Comparison of ENCODE assay signal across 17 cellular contexts in the genomic region with DNA sequence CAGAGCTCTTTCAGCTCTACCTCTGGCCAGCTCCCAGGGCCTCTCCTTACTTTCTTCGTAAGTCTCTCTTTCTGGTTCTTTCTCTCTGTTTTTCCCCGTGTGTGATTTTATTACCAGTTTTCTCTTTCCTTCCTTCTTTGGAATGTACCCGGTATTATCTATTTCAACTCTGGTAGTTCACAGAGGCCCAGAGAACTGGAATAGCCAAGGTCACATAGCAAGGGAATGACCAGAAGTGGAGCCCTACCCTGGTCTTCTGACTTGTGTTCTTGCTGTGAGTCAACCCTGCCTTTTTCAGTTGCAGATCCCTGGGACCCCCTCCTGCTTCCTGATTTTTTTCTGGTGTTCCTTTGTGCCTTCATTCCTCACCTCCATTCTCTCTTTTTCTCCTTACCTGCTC. TPM values are rescaled to one million over a fixed set of nuclear protein-coding genes. Genes with fewer than 3 reads are reported as not detected.
DNase-seq lines count a peak whose midpoint lies in the region; ATAC-seq and TF ChIP-seq lines count a peak whose summit lies in the region.
"Had no signal": no experiment of that assay in that cellular context is flagged by ENCODE, and none has a peak within 500 bp of the region (broad histone marks: within the 10 kb centered on the region; RNA-seq: fewer than 3 reads in every experiment).

No MANE protein-coding gene starts in this region.

- H2AFZ ChIP-seq in IMR-90 (replicated peaks; ENCODE audit: low read length, poor library complexity): no peak overlapping the region

- in situ Hi-C loops in IMR-90 (cut with MboI; ENCODE audit: low sequenced_read_pairs): no loop called here

- H2BK20ac ChIP-seq in IMR-90 (ENCODE audit: low read depth, low read length): no peak overlapping the region

- no peak for ATAC-seq in IMR-90 (ENCODE audit: low read depth)
- no peak for ATAC-seq in naive thymus-derived CD8-positive, alpha-beta T cell
- ATAC-seq in HG02870 (IDR thresholded peaks at IDR 0.05; ENCODE audit: unreplicated experiment): no peak
- ATAC-seq: stimulated activated memory B cell treated with anti-CD40 and anti-IgM and Interleukin-4, amounts not matched to agents 10 μg/mL and 1 μg/mL and 100 μg/mL, for 72 hours had no signal

- no peak overlapping the region for H3K14ac ChIP-seq in IMR-90 (replicated peaks; ENCODE audit: low read depth, low read length)

- no peak overlapping the region for H4K91ac ChIP-seq in IMR-90 (ENCODE audit: insufficient read depth, low read depth, low read length)

- H4K5ac ChIP-seq in IMR-90 (ENCODE audit: low read depth, low read length): no peak overlapping the region

- H3K9me3 Mint-ChIP-seq in Calu3 (ENCODE audit: low read depth, unreplicated experiment) (no peaks in the 10 kb centered on the region), endodermal cell (no peaks in the 10 kb centered on the region)
- peaks cover 0 to 6% (median 0%) of the 10 kb centered on the region in 9 donors for H3K9me3 Mint-ChIP-seq in naive thymus-derived CD8-positive, alpha-beta T cell
- H3K9me3 Mint-ChIP-seq: stimulated activated memory B cell treated with anti-CD40 and anti-IgM and Interleukin-4, amounts not matched to agents 10 μg/mL and 1 μg/mL and 100 μg/mL, for 72 hours had no signal

- no peaks in the 10 kb centered on the region for H3K36me3 ChIP-seq in IMR-90 (ENCODE audit: control insufficient read depth, insufficient read depth, low read length)
- H3K36me3 ChIP-seq in endodermal cell (ENCODE audit: control insufficient read depth, insufficient read depth, low read length): no peaks in the 10 kb centered on the region
- H3K36me3 ChIP-seq: brain microvascular endothelial cell, HAP-1 had no signal

- H3K79me1 ChIP-seq in IMR-90 (ENCODE audit: low read depth in 1 of 2, low read length in 2 of 2): no peaks in the 10 kb centered on the region

- peaks cover 70% of the 10 kb centered on the region for H3K27me3 Mint-ChIP-seq in Calu3 (ENCODE audit: unreplicated experiment)
- H3K27me3 Mint-ChIP-seq in endodermal cell (ENCODE audit: insufficient read depth): peaks cover 90% of the 10 kb centered on the region
- H3K27me3 Mint-ChIP-seq in naive thymus-derived CD8-positive, alpha-beta T cell: peaks cover 34 to 77% (median 61%) of the 10 kb centered on the region in 5 donors

- H3K4me3 Mint-ChIP-seq in Calu3 (ENCODE audit: low read depth, unreplicated experiment) (peak overlapping the region; percentile 76), endodermal cell (peak overlapping the region; percentile 55)
- peak overlapping the region in 7 of 10 donors; percentile 12 to 87 (median 78) for H3K4me3 Mint-ChIP-seq in naive thymus-derived CD8-positive, alpha-beta T cell

- H3K4me3 ChIP-seq in IMR-90 (ENCODE audit: insufficient read depth, low read depth, low read length) (no peak overlapping the region), endodermal cell (ENCODE audit: low read length) (no peak overlapping the region)
- H3K4me3 ChIP-seq: HAP-1 had no signal

- no peak overlapping the region for H3K9ac ChIP-seq in IMR-90 (ENCODE audit: low read depth, low read length)
- no peak overlapping the region for H3K9ac ChIP-seq in endodermal cell (ENCODE audit: extremely low read depth, low read length, poor library complexity, severe bottlenecking)

- H3K4ac ChIP-seq in IMR-90 (ENCODE audit: low read depth, low read length): no peak overlapping the region

- H3K18ac ChIP-seq in IMR-90 (ENCODE audit: low read depth, low read length): no peak overlapping the region

- H3K23ac ChIP-seq in IMR-90 (ENCODE audit: low read depth, low read length): 0 out of 2 replicates have a peak overlapping the region, but pooled peaks have one; percentile 8

- peak overlapping the region; percentile 80 for H3K27ac Mint-ChIP-seq in Calu3 (ENCODE audit: unreplicated experiment)
- no peak overlapping the region for H3K27ac Mint-ChIP-seq in endodermal cell
- no peak overlapping the region for H3K27ac Mint-ChIP-seq in naive thymus-derived CD8-positive, alpha-beta T cell
- H3K27ac Mint-ChIP-seq: stimulated activated memory B cell treated with anti-CD40 and anti-IgM and Interleukin-4, amounts not matched to agents 10 μg/mL and 1 μg/mL and 100 μg/mL, for 72 hours had no signal

- CTCF ChIA-PET in Calu3 (lab: Charles Lee): interaction anchor here (1.0 to 1.4 kb wide), 3 partner anchors 15 to 54 kb away, joined by 3 to 8 read pairs (median 6); no protein-coding TSS in a partner anchor
- CTCF ChIA-PET in IMR-90 (lab: Yijun Ruan, JAX): no interaction called here

- H4K20me1 ChIP-seq in IMR-90 (ENCODE audit: insufficient read depth, low read length): no peaks in the 10 kb centered on the region

- H3K4me1 ChIP-seq in IMR-90 (ENCODE audit: control insufficient read depth, insufficient read depth, low read length) (peaks cover 5% of the 10 kb centered on the region; the same call in 1 of the 2 replicates), endodermal cell (ENCODE audit: control insufficient read depth, insufficient read depth, low read length) (peaks cover 3% of the 10 kb centered on the region)
- H3K4me1 ChIP-seq: HAP-1 had no signal

- 50% methylated on average over 1 of the region's 3 CpGs; no CpG with 5 or more reads in 1 of the 2 experiments for WGBS in IMR-90 (ENCODE audit: extremely low coverage in 2 of 2, insufficient read length in 1 of 2), 2 experiments
- 45 to 53% methylated on average over 3 of the region's 3 CpGs for WGBS in endodermal cell (ENCODE audit: insufficient coverage in 1 of 2, insufficient read length in 1 of 2), 2 experiments

- peaks cover 3% of the 10 kb centered on the region; the same call in 1 of the 2 replicates for H3K9me1 ChIP-seq in IMR-90 (ENCODE audit: insufficient read depth, low read length)

- H2AK5ac ChIP-seq in IMR-90 (ENCODE audit: low read depth, low read length): no peak overlapping the region

- no peak overlapping the region for H3K4me2 ChIP-seq in IMR-90 (ENCODE audit: low read depth, low read length)

- no peak overlapping the region for H2BK15ac ChIP-seq in IMR-90 (ENCODE audit: low read depth, low read length)

- dilution Hi-C loops in IMR-90 (cut with HindIII; ENCODE audit: low sequenced_read_pairs, unreplicated experiment): no loop called here

- H3K36me3 Mint-ChIP-seq in Calu3 (ENCODE audit: insufficient read depth, unreplicated experiment) (peaks cover 44% of the 10 kb centered on the region), endodermal cell (ENCODE audit: low read depth) (no peaks in the 10 kb centered on the region)
- peaks cover 0 to 15% (median 4%) of the 10 kb centered on the region in 3 donors for H3K36me3 Mint-ChIP-seq in naive thymus-derived CD8-positive, alpha-beta T cell

- no peak overlapping the region for H3K56ac ChIP-seq in IMR-90 (ENCODE audit: extremely low read depth, insufficient read depth, low read length)

- no peak overlapping the region for H2BK5ac ChIP-seq in IMR-90 (ENCODE audit: low read depth, low read length, poor library complexity, severe bottlenecking)

- H4K8ac ChIP-seq in IMR-90 (ENCODE audit: low read depth in 2 of 2, low read length in 2 of 2): no peak overlapping the region

- no peak overlapping the region for H2BK120ac ChIP-seq in IMR-90 (ENCODE audit: low read depth, low read length)

- TF ChIP-seq POLR2A in IMR-90 (IDR thresholded peaks at IDR 0.05; ENCODE audit: low read depth, low read length): no peak

- H3K27ac ChIP-seq in IMR-90 (ENCODE audit: insufficient read depth, low read length) (no peak overlapping the region), endodermal cell (ENCODE audit: low read depth, low read length) (no peak overlapping the region)
- H3K27ac ChIP-seq: brain microvascular endothelial cell, dorsolateral prefrontal cortex had no signal

- POLR2A ChIA-PET in IMR-90 (lab: Charles Lee; ENCODE audit: unreplicated experiment): no interaction called here
- POLR2A ChIA-PET in naive thymus-derived CD8-positive, alpha-beta T cell (lab: Charles Lee): no interaction called here

- TF ChIP-seq CTCF in Calu3 (IDR thresholded peaks at IDR 0.05; ENCODE audit: unreplicated experiment): no peak
- no peak for TF ChIP-seq CTCF in IMR-90 (conservative IDR thresholded peaks at IDR 0.05; ENCODE audit: low read depth, low read length)
- TF ChIP-seq CTCF in endodermal cell (conservative IDR thresholded peaks at IDR 0.05): no peak

- intact Hi-C loops in Calu3 (cut with micrococcal nuclease; ENCODE audit: unreplicated experiment): no loop called here
- intact Hi-C loops in IMR-90 (cut with micrococcal nuclease): no loop called here
- intact Hi-C loops in head of caudate nucleus (cut with DNase I): no loop called here

- H3K4me1 Mint-ChIP-seq in Calu3 (ENCODE audit: low read depth, unreplicated experiment): peaks cover 45% of the 10 kb centered on the region
- peaks cover 16% of the 10 kb centered on the region for H3K4me1 Mint-ChIP-seq in endodermal cell
- H3K4me1 Mint-ChIP-seq in naive thymus-derived CD8-positive, alpha-beta T cell: peaks cover 33 to 51% (median 43%) of the 10 kb centered on the region in 4 donors

- H3K9me3 ChIP-seq in IMR-90 (ENCODE audit: control insufficient read depth, insufficient read depth, low read length): no peaks in the 10 kb centered on the region
- H3K9me3 ChIP-seq in endodermal cell (ENCODE audit: control insufficient read depth, low read length): no peaks in the 10 kb centered on the region
- H3K9me3 ChIP-seq: HAP-1 had no signal

- DNase-seq in Calu3 (no peak), IMR-90 (no peak), endodermal cell (no peak), NCI-H2171 (lab: John Stamatoyannopoulos, UW) (no peak), head of caudate nucleus (no peak), iPS-NIHi11 (ENCODE audit: low spot score) (no peak)
- no peak for DNase-seq in naive thymus-derived CD8-positive, alpha-beta T cell
- DNase-seq: brain microvascular endothelial cell, dorsolateral prefrontal cortex, hypothalamus had no signal

- BruUV-seq in Calu3 (replicated peaks; lab: Mats Ljungman, UMichigan) (no TSS peak), IMR-90 (replicated peaks; lab: Mats Ljungman, UMichigan) (no TSS peak)

- no peak overlapping the region for H2AK9ac ChIP-seq in IMR-90 (replicated peaks; ENCODE audit: low read depth, low read length, poor library complexity)

- TF ChIP-seq RAD21 in IMR-90 (IDR thresholded peaks at IDR 0.05; ENCODE audit: low read length): no peak

- H3K27me3 ChIP-seq in IMR-90 (ENCODE audit: control insufficient read depth, insufficient read depth, low read length) (peaks cover 76% of the 10 kb centered on the region), endodermal cell (ENCODE audit: control insufficient read depth, insufficient read depth, low read length, poor library complexity, severe bottlenecking) (peaks cover 90% of the 10 kb centered on the region)

RNA-seq across cellular contexts. Expression of gene RNF39, which starts 0.8 kb away (rescaled TPM):
- total RNA-seq in Calu3 (2022): 1.3 and 1.4 TPM in 2 replicates
- total RNA-seq in IMR-90 (2012; rRNA removed): not detected in 2 replicates
- not detected in 2 replicates for polyA plus RNA-seq in IMR-90 (2012; rRNA removed)
- 0.02 TPM in 1 of 2 replicates, not detected in the other for polyA plus RNA-seq in IMR-90 (2012; cell fraction: cytosol; rRNA removed)
- 0.06 TPM in 1 of 2 replicates, not detected in the other for polyA plus RNA-seq in IMR-90 (2012; cell fraction: nucleus; rRNA removed; ENCODE audit: low replicate concordance)
- total RNA-seq in endodermal cell: under 1 TPM in 1 of 2 donors, not detected in 1; 0.15 TPM
- polyA plus RNA-seq in endodermal cell (2013, experiment 1 of 2): not detected
- polyA plus RNA-seq in endodermal cell (2013, experiment 2 of 2): not detected
- total RNA-seq in naive thymus-derived CD8-positive, alpha-beta T cell: not detected
- polyA plus RNA-seq in naive thymus-derived CD8-positive, alpha-beta T cell: under 1 TPM in 1 of 3 donors, not detected in 2; 0.10 TPM
- total RNA-seq: activated CD8-positive, alpha-beta T cell treated with anti-CD3 and anti-CD28 coated beads, Interleukin-2, amount 10 ng/mL, durations not matched to agents 7 days and 5 days; osteocyte; SK-MEL-5 had no signal

RNA-seq across cellular contexts. Expression of gene PPP1R11, which starts 9.3 kb away (rescaled TPM):
- total RNA-seq in Calu3 (2022) (72.8 and 75.2 TPM in 2 replicates), IMR-90 (2012; rRNA removed) (15.6 and 16.7 TPM in 2 replicates), endodermal cell (10 to 100 TPM; 32.4 to 35.2 TPM)
- polyA plus RNA-seq in IMR-90 (2012; rRNA removed): 44.6 and 46.0 TPM in 2 replicates
- polyA plus RNA-seq in IMR-90 (2012; cell fraction: cytosol; rRNA removed): 24.8 and 30.0 TPM in 2 replicates
- polyA plus RNA-seq in IMR-90 (2012; cell fraction: nucleus; rRNA removed; ENCODE audit: low replicate concordance): 10.6 and 40.6 TPM in 2 replicates
- 52.7 TPM for polyA plus RNA-seq in endodermal cell (2013, experiment 1 of 2)
- 47.4 TPM for polyA plus RNA-seq in endodermal cell (2013, experiment 2 of 2)
- 10 to 100 TPM; 56.6 to 58.1 TPM for total RNA-seq in naive thymus-derived CD8-positive, alpha-beta T cell
- 100 to 1,000 TPM in 2 of 3 donors, 10 to 100 TPM in 1; 97.6 to 108 (median 101) TPM for polyA plus RNA-seq in naive thymus-derived CD8-positive, alpha-beta T cell

RNA-seq across cellular contexts. Expression of gene POLR1H, which starts 15.3 kb away (rescaled TPM):
- total RNA-seq in Calu3 (2022) (25.1 and 25.2 TPM in 2 replicates), IMR-90 (2012; rRNA removed) (34.6 and 35.0 TPM in 2 replicates), endodermal cell (10 to 100 TPM; 23.0 to 27.2 TPM)
- polyA plus RNA-seq in IMR-90 (2012; rRNA removed): 24.6 and 25.5 TPM in 2 replicates
- 36.5 and 36.8 TPM in 2 replicates for polyA plus RNA-seq in IMR-90 (2012; cell fraction: cytosol; rRNA removed)
- polyA plus RNA-seq in IMR-90 (2012; cell fraction: nucleus; rRNA removed; ENCODE audit: low replicate concordance): 18.3 and 22.1 TPM in 2 replicates
- 45.5 TPM for polyA plus RNA-seq in endodermal cell (2013, experiment 1 of 2)
- polyA plus RNA-seq in endodermal cell (2013, experiment 2 of 2): 40.4 TPM
- total RNA-seq in naive thymus-derived CD8-positive, alpha-beta T cell: 10 to 100 TPM; 35.9 to 38.5 TPM
- 100 to 1,000 TPM in 1 of 3 donors, 10 to 100 TPM in 2; 60.8 to 110 (median 93.5) TPM for polyA plus RNA-seq in naive thymus-derived CD8-positive, alpha-beta T cell

RNA-seq across cellular contexts. Expression of gene TRIM31, which starts 36.6 kb away (rescaled TPM):
- total RNA-seq in Calu3 (2022) (161 and 181 TPM in 2 replicates), IMR-90 (2012; rRNA removed) (not detected in 2 replicates), endodermal cell (not detected)
- not detected in 2 replicates for polyA plus RNA-seq in IMR-90 (2012; rRNA removed)
- not detected in 2 replicates for polyA plus RNA-seq in IMR-90 (2012; cell fraction: cytosol; rRNA removed)
- not detected in 2 replicates for polyA plus RNA-seq in IMR-90 (2012; cell fraction: nucleus; rRNA removed; ENCODE audit: low replicate concordance)
- not detected for polyA plus RNA-seq in endodermal cell (2013, experiment 1 of 2)
- polyA plus RNA-seq in endodermal cell (2013, experiment 2 of 2): not detected
- not detected for total RNA-seq in naive thymus-derived CD8-positive, alpha-beta T cell
- under 1 TPM in 1 of 3 donors, not detected in 2; 0.07 TPM for polyA plus RNA-seq in naive thymus-derived CD8-positive, alpha-beta T cell
- total RNA-seq: activated CD8-positive, alpha-beta T cell treated with anti-CD3 and anti-CD28 coated beads, Interleukin-2, amount 10 ng/mL, durations not matched to agents 7 days and 5 days; dorsolateral prefrontal cortex; osteocyte; SK-MEL-5 had no signal
- polyA plus RNA-seq: smooth muscle cell had no signal

RNA-seq across cellular contexts. Expression of gene TRIM40, which starts 59.6 kb away (rescaled TPM):
- total RNA-seq in Calu3 (2022): 0.29 TPM in 1 of 2 replicates, not detected in the other
- total RNA-seq in IMR-90 (2012; rRNA removed): not detected in 2 replicates
- not detected in 2 replicates for polyA plus RNA-seq in IMR-90 (2012; rRNA removed)
- not detected in 2 replicates for polyA plus RNA-seq in IMR-90 (2012; cell fraction: cytosol; rRNA removed)
- polyA plus RNA-seq in IMR-90 (2012; cell fraction: nucleus; rRNA removed; ENCODE audit: low replicate concordance): not detected in 2 replicates
- total RNA-seq in endodermal cell: not detected
- not detected for polyA plus RNA-seq in endodermal cell (2013, experiment 1 of 2)
- polyA plus RNA-seq in endodermal cell (2013, experiment 2 of 2): not detected
- not detected for total RNA-seq in naive thymus-derived CD8-positive, alpha-beta T cell
- not detected for polyA plus RNA-seq in naive thymus-derived CD8-positive, alpha-beta T cell
- total RNA-seq: activated CD8-positive, alpha-beta T cell treated with anti-CD3 and anti-CD28 coated beads, Interleukin-2, amount 10 ng/mL, durations not matched to agents 7 days and 5 days; dorsolateral prefrontal cortex; osteocyte; SK-MEL-5; smooth muscle cell had no signal
- polyA plus RNA-seq: smooth muscle cell had no signal
